In the genomic region with DNA sequence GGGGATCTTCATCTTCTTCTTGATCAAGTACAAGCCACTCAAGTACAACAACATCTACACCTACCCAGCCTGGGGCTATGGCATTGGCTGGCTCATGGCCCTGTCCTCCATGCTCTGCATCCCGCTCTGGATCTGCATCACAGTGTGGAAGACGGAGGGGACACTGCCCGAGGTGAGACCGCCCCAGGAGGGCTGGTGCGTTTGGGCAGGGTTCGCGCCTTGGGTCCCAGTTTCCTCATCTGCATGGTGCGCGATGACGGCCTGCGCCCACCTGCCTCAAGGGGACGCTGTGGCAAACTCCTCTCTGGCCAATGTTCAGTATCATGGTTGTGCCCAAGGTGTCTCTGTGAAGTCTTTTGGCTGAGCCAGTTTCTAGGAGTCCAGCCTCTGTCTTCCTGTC, we compare ENCODE assay signal across 19 cellular contexts. TPM values are rescaled to one million over a fixed set of nuclear protein-coding genes. Genes with fewer than 3 reads are reported as not detected.
DNase-seq lines count a peak whose midpoint lies in the region; ATAC-seq and TF ChIP-seq lines count a peak whose summit lies in the region.
"Had no signal": no experiment of that assay in that cellular context is flagged by ENCODE, and none has a peak within 500 bp of the region (broad histone marks: within the 10 kb centered on the region; RNA-seq: fewer than 3 reads in every experiment).

No MANE protein-coding gene starts in this region.

- H3K27me3 ChIP-seq in esophagus squamous epithelium, result peaks cover 0 to 6% (median 0%) of the 10 kb centered on the region in 4 donors
- no peaks in the 10 kb centered on the region for H3K27me3 ChIP-seq in prostate gland (replicated peaks; ENCODE audit: insufficient read depth)
- H3K27me3 ChIP-seq: MG63, Peyer's patch had no signal

- H3K36me3 ChIP-seq in esophagus squamous epithelium (no peaks in the 10 kb centered on the region), prostate gland (no peaks in the 10 kb centered on the region)
- H3K36me3 ChIP-seq: MG63, Peyer's patch had no signal

- H3K4me1 ChIP-seq in esophagus squamous epithelium (peaks cover 47 to 76% (median 49%) of the 10 kb centered on the region in 3 donors), prostate gland (replicated peaks) (no peaks in the 10 kb centered on the region)
- H3K4me1 ChIP-seq: Peyer's patch had no signal

- POLR2A ChIA-PET in RWPE1 (lab: Yijun Ruan, JAX; ENCODE audit: low non-redundant PET), result no interaction called here

- peak; percentile 6 for ATAC-seq in sciatic nerve
- ATAC-seq: SK-N-SH treated with all-trans-retinoic acid at 6 μM for 48 hours had no signal

- intact Hi-C loops in esophagus squamous epithelium (cut with DNase I), result no loop called here
- intact Hi-C loops in sciatic nerve (cut with DNase I), result no loop called here
- intact Hi-C loops in prostate gland (cut with DNase I), result no loop called here

- H3K27ac ChIP-seq in RWPE1 (peak overlapping the region; percentile 96), esophagus squamous epithelium (peak overlapping the region; percentile 80 to 91 (median 89)), prostate gland (no peak overlapping the region)
- H3K27ac ChIP-seq: C4-2B, Peyer's patch had no signal

- H3K4me3 ChIP-seq in esophagus squamous epithelium (no peak overlapping the region), prostate gland (no peak overlapping the region)
- H3K4me3 ChIP-seq: MG63, Peyer's patch had no signal

- peak; percentile 11 for DNase-seq in ELF-1 (ENCODE audit: low read depth, low spot score)
- no peak for DNase-seq in RWPE1 (ENCODE audit: low spot score)
- no peak for DNase-seq in esophagus squamous epithelium (lab: John Stamatoyannopoulos, UW)
- peak; percentile 45 for DNase-seq in sciatic nerve (ENCODE audit: low spot score)
- no peak for DNase-seq in NCI-H1092 treated with DMSO at 0.1 percent for 48 hours (lab: John Stamatoyannopoulos, UW)
- DNase-seq in prostate gland (ENCODE audit: low spot score), result no peak
- no peak for DNase-seq in GM19238 (ENCODE audit: insufficient read length, low spot score)
- DNase-seq in SKM-1 treated with dmso at 0.1 percent for 144 hours (lab: John Stamatoyannopoulos, UW; ENCODE audit: unreplicated experiment), result no peak
- DNase-seq: DMS 273 treated with DMSO at 0.1 percent for 48 hours, Karpas-422, MG63, NCI-H1105, NCI-H1694, NCI-H510A treated with DMSO at 0.1 percent for 48 hours, SHP77 had no signal

- TF ChIP-seq POLR2A in esophagus squamous epithelium (IDR thresholded peaks at IDR 0.05) (no peak), prostate gland (IDR thresholded peaks at IDR 0.05) (no peak)

- no peaks in the 10 kb centered on the region for H3K9me3 ChIP-seq in esophagus squamous epithelium
- no peaks in the 10 kb centered on the region for H3K9me3 ChIP-seq in prostate gland
- H3K9me3 ChIP-seq: MG63, Peyer's patch had no signal

- no peak for TF ChIP-seq CTCF in RWPE1 (conservative IDR thresholded peaks at IDR 0.05; ENCODE audit: low read depth)
- no peak for TF ChIP-seq CTCF in esophagus squamous epithelium (IDR thresholded peaks at IDR 0.05)
- TF ChIP-seq CTCF in prostate gland (IDR thresholded peaks at IDR 0.05), result no peak

- 93% methylated on average over 11 of the region's 12 CpGs; no CpG with 5 or more reads in 1 of the 2 donors for WGBS in esophagus squamous epithelium, 2 donors
- 97% methylated on average over 12 of the region's 12 CpGs for WGBS in prostate gland

- CTCF ChIA-PET in RWPE1 (lab: Yijun Ruan, JAX), result no interaction called here

RNA-seq across cellular contexts. Expression of a gene that starts 57.5 kb away (rescaled TPM):
- 10 to 100 TPM in 3 of 4 donors, 1 to 10 TPM in 1; 8.6 to 34.4 (median 22.3) TPM for total RNA-seq in esophagus squamous epithelium
- total RNA-seq in sciatic nerve, result 10.9 TPM
- total RNA-seq in prostate gland, result 1 to 10 TPM in 1 of 2 donors, under 1 TPM in 1; 0.18 to 6.2 TPM
- total RNA-seq: A673 had no signal

Comparison
In these comparisons a context has a peak if more than half of its experiments do, and no peak if none do; other contexts are left out.
1. DNase-seq: peak in ELF-1 (single experiment) and sciatic nerve (single experiment); none in RWPE1 (single experiment), esophagus squamous epithelium (single experiment), NCI-H1092 treated with DMSO at 0.1 percent for 48 hours (single experiment), prostate gland (single experiment), GM19238 (single experiment) and SKM-1 treated with dmso at 0.1 percent for 144 hours (single experiment).
2. H3K27ac ChIP-seq: peak in RWPE1 (single experiment) and esophagus squamous epithelium (4 of 4); none in prostate gland (0 of 2).